Comparison of ENCODE assay signal across 8 cellular contexts in the genomic region with DNA sequence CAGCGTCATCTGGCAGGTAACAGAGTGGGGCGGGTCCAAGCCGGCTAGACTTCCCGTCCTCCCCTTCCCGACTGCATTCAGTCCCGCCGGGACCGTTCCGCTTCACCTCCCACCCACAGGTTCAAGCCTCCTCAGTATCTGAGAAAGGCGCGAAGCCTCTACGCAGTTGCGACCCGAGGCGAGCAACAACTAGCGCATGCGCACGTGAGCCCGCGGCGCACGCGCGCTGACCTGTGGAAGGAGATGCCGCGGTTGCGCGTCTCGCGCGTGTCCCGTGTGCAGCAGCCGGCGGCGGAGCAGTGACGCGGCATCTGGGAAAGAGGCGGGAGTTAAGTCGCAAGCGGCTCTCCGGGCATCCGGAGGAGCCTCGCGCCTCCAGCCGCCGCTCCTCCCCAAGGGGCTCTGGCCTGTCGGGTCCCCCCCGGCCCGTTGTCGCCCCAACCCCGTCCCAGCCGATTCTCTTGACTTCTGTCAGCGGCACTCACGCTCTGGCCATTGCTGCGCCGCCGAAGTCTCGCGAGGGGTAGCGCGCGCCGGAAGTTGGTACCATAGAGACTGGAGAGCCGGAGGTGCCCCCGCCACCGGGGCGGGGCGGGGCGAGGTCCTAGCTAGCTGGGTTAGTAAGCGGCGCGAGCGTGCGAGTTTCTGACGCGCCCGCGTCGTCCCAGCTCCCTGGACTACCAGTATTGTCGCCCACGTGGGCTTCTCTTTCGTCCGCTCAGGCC. TPM values are rescaled to one million over a fixed set of nuclear protein-coding genes. Genes with fewer than 3 reads are reported as not detected.
DNase-seq lines count a peak whose midpoint lies in the region; ATAC-seq and TF ChIP-seq lines count a peak whose summit lies in the region.

A gene with protein sequence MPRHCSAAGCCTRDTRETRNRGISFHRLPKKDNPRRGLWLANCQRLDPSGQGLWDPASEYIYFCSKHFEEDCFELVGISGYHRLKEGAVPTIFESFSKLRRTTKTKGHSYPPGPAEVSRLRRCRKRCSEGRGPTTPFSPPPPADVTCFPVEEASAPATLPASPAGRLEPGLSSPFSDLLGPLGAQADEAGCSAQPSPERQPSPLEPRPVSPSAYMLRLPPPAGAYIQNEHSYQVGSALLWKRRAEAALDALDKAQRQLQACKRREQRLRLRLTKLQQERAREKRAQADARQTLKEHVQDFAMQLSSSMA (minus strand): TSS at position 518 of the 725 bp plus-strand sequence. CDS start 207 bp downstream, at position 311.

- DNase-seq in NCI-H2029 (lab: John Stamatoyannopoulos, UW) (peak; percentile 94), ascending aorta (ENCODE audit: low spot score in 2 of 2) (peak; percentile 91 to 99), right cardiac atrium (peak; percentile 99), putamen (ENCODE audit: low spot score) (peak; percentile 96), uterus (peak; percentile 96 to 97)
- DNase-seq in T-helper 2 cell treated with Interferon-gamma antibody and Interleukin-4, amounts not matched to agents 5 μg/mL and 100 μg/mL, for 36 hours (ENCODE audit: low spot score), result peak; percentile 97

- H3K27me3 ChIP-seq in ascending aorta (no peaks in the 10 kb centered on the region), right cardiac atrium (ENCODE audit: control insufficient read depth, insufficient read depth) (no peaks in the 10 kb centered on the region), uterus (no peaks in the 10 kb centered on the region)

- peak; percentile 43 for ATAC-seq in GM18508 (IDR thresholded peaks at IDR 0.05; ENCODE audit: insufficient read depth, unreplicated experiment)
- ATAC-seq in HG02981 (IDR thresholded peaks at IDR 0.05; ENCODE audit: unreplicated experiment), result peak; percentile 88
- ATAC-seq in right cardiac atrium, result peak; percentile 95 to 96

- H3K36me3 ChIP-seq in ascending aorta (peaks cover 11 to 29% of the 10 kb centered on the region in 2 donors), uterus (no peaks in the 10 kb centered on the region)

- peak within 1 kb of the TSS; percentile 99 for H3K27ac Mint-ChIP-seq in T-helper 2 cell treated with Interferon-gamma antibody and Interleukin-4, amounts not matched to agents 5 μg/mL and 100 μg/mL, for 36 hours

- no peaks in the 10 kb centered on the region for H3K27me3 Mint-ChIP-seq in T-helper 2 cell treated with Interferon-gamma antibody and Interleukin-4, amounts not matched to agents 5 μg/mL and 100 μg/mL, for 36 hours (ENCODE audit: low read depth)

- peak within 1 kb of the TSS; percentile 70 to 94 for H3K4me3 ChIP-seq in ascending aorta
- H3K4me3 ChIP-seq in right cardiac atrium (ENCODE audit: low read length), result peak within 1 kb of the TSS; percentile 73
- peak within 1 kb of the TSS; percentile 72 to 73 for H3K4me3 ChIP-seq in uterus

- H3K4me1 Mint-ChIP-seq in T-helper 2 cell treated with Interferon-gamma antibody and Interleukin-4, amounts not matched to agents 5 μg/mL and 100 μg/mL, for 36 hours (ENCODE audit: low read depth), result peaks cover 7% of the 10 kb centered on the region

- TF ChIP-seq CTCF in ascending aorta (IDR thresholded peaks at IDR 0.05), result no peak
- TF ChIP-seq CTCF in uterus (IDR thresholded peaks at IDR 0.05), result peak in 1 of 4 experiments; percentile 2

- H3K27ac ChIP-seq in ascending aorta, result peak within 1 kb of the TSS; percentile 97 to 98
- H3K27ac ChIP-seq in right cardiac atrium (ENCODE audit: low read length), result peak within 1 kb of the TSS; percentile 86
- H3K27ac ChIP-seq in uterus, result peak within 1 kb of the TSS; percentile 94 to 98

- peak; percentile 44 to 84 for TF ChIP-seq POLR2A in uterus (IDR thresholded peaks at IDR 0.05)

- no peaks in the 10 kb centered on the region for H3K9me3 Mint-ChIP-seq in T-helper 2 cell treated with Interferon-gamma antibody and Interleukin-4, amounts not matched to agents 5 μg/mL and 100 μg/mL, for 36 hours

- no peaks in the 10 kb centered on the region for H3K9me3 ChIP-seq in ascending aorta
- H3K9me3 ChIP-seq in right cardiac atrium (ENCODE audit: control insufficient read depth, low read length), result no peaks in the 10 kb centered on the region
- H3K9me3 ChIP-seq in uterus, result no peaks in the 10 kb centered on the region

- intact Hi-C loops in ascending aorta (cut with DNase I), result loop anchor here (1.0 to 10.0 kb wide), 5 partner anchors 13 to 143 kb away; a partner anchor contains a TSS
- intact Hi-C loops in right cardiac atrium (cut with DNase I), result no loop called here
- intact Hi-C loops in uterus (cut with DNase I; ENCODE audit: low total_unique reads), result no loop called here

- WGBS in right cardiac atrium, result under 1% methylated on average over 83 of the region's 83 CpGs

- H3K4me1 ChIP-seq in ascending aorta (peaks cover 13 to 30% of the 10 kb centered on the region in 2 donors), right cardiac atrium (ENCODE audit: control insufficient read depth, insufficient read depth, low read length) (peaks cover 7% of the 10 kb centered on the region), uterus (peaks cover 7 to 13% of the 10 kb centered on the region in 2 donors)

- H3K4me3 Mint-ChIP-seq in T-helper 2 cell treated with Interferon-gamma antibody and Interleukin-4, amounts not matched to agents 5 μg/mL and 100 μg/mL, for 36 hours, result peak within 1 kb of the TSS; percentile 95

- H3K36me3 Mint-ChIP-seq in T-helper 2 cell treated with Interferon-gamma antibody and Interleukin-4, amounts not matched to agents 5 μg/mL and 100 μg/mL, for 36 hours (ENCODE audit: low read depth), result peaks cover 10% of the 10 kb centered on the region

RNA-seq across cellular contexts. Expression of the gene that starts here (rescaled TPM):
- total RNA-seq in ascending aorta (37.9 TPM), right cardiac atrium (10 to 100 TPM; 23.2 to 25.2 (median 23.8) TPM), uterus (10 to 100 TPM; 16.2 to 45.9 (median 30.9) TPM)
- 38.2 TPM for polyA plus RNA-seq in right cardiac atrium

Comparison
In these comparisons a context has a peak if more than half of its experiments do, and no peak if none do; other contexts are left out.
1. Peak in every context shown above with its lines: DNase-seq, ATAC-seq, H3K4me3 ChIP-seq and H3K27ac ChIP-seq.
2. ATAC-seq: peak in every context shown above with its lines; median percentile 96 in right cardiac atrium; 88 in HG02981; 43 in GM18508.